1 cellular context compared by ENCODE assay signal in the genomic region with DNA sequence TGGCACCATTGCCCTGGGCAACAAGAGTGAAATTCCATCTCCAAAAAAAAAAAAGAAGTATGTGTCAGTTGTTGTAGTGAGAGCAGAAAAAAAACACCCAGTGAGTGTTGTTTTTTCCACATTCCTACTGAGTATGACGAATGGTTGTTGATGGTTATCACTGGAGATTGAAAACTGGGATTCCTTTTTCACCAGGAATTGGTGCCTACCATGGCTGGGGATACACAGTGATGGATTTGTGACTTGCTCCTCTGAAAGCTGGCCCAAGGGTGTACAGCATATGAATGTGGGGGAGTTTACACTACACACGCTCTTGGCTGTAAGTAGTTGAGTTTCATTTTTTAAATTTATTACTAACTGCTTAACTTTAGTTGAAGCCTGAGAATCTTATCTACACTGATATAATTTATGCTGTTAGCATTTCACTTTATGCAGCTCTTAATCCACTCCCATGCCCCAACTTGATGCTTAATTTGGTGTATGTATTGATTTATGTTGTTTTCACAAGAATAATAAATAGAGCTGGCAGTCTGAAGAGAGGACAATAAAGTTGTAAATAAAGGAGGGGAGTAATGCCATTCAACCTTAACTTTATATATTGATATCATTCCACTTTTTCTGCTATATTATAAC.
TF ChIP-seq lines count a peak whose summit lies in the region.

No MANE protein-coding gene starts in this region.

TF ChIP-seq in HEK293, 187 proteins besides CTCF, POLR2A, EP300 and RAD21 (continued from another document):
- TF ChIP-seq PRDM6 (tag by site-specific recombination; IDR thresholded peaks at IDR 0.05) = peak; percentile 36; the same call in 1 of the 2 replicates
- 0 out of 2 replicates have a peak, but pooled peaks have one; percentile 30 for TF ChIP-seq ZXDB (tag by site-specific recombination; IDR thresholded peaks at IDR 0.05)
- no peak for TF ChIP-seq ZNF184 (tag by site-specific recombination; IDR thresholded peaks at IDR 0.05)
- no peak for TF ChIP-seq GLI2 (tag by site-specific recombination; IDR thresholded peaks at IDR 0.05; ENCODE audit: borderline replicate concordance, low read depth)
- TF ChIP-seq ZNF843 (tag by site-specific recombination; IDR thresholded peaks at IDR 0.05) = peak; percentile 50; the same call in 1 of the 2 replicates
- no peak for TF ChIP-seq ZNF621 (tag by site-specific recombination; IDR thresholded peaks at IDR 0.05)
- peak; percentile 25; the same call in 1 of the 2 replicates for TF ChIP-seq ZNF362 (tag by site-specific recombination; IDR thresholded peaks at IDR 0.05)
- TF ChIP-seq ZNF18 (tag by site-specific recombination; IDR thresholded peaks at IDR 0.05) = peak; percentile 35; the same call in 1 of the 2 replicates
